Comparison of ENCODE assay signal across 13 cellular contexts in genomic region chr7:47954231-47954911, GRCh38. TPM values are rescaled to one million over a fixed set of nuclear protein-coding genes. Genes with fewer than 3 reads are reported as not detected.
DNase-seq lines count a peak whose midpoint lies in the region; ATAC-seq, FAIRE-seq and TF ChIP-seq lines count a peak whose summit lies in the region.
"Had no signal": no experiment of that assay in that cellular context is flagged by ENCODE, and none has a peak within 500 bp of the region (broad histone marks: within the 10 kb centered on the region; RNA-seq: fewer than 3 reads in every experiment).

No MANE protein-coding gene starts in this region.

- H3K4me1 ChIP-seq in astrocyte (ENCODE audit: insufficient read depth, low read length), result peaks cover 13% of the 10 kb centered on the region
- H3K4me1 ChIP-seq: prostate gland had no signal

- H3K9me3 ChIP-seq in astrocyte (ENCODE audit: insufficient read depth, low read depth, low read length), result no peaks in the 10 kb centered on the region
- H3K9me3 ChIP-seq: prostate gland, upper lobe of right lung had no signal

- H3K4me2 ChIP-seq in astrocyte (ENCODE audit: low read length), result peak overlapping the region; percentile 54

- ATAC-seq in GM19351 (IDR thresholded peaks at IDR 0.05; ENCODE audit: unreplicated experiment) (peak; percentile 53), HG02885 (IDR thresholded peaks at IDR 0.05; ENCODE audit: poor library complexity, unreplicated experiment) (peak; percentile 66), GM21360 (IDR thresholded peaks at IDR 0.05; ENCODE audit: unreplicated experiment) (no peak), HG03457 (IDR thresholded peaks at IDR 0.05; ENCODE audit: unreplicated experiment) (no peak)
- ATAC-seq: upper lobe of right lung had no signal

- H3K27me3 ChIP-seq in astrocyte (ENCODE audit: insufficient read depth, low read length), result no peaks in the 10 kb centered on the region
- H3K27me3 ChIP-seq: upper lobe of right lung had no signal

- FAIRE-seq in astrocyte (lab: Jason Lieb, UNC) (peak; percentile 47), RCC 7860 (lab: Jason Lieb, UNC) (no peak)
- FAIRE-seq: bronchial epithelial cell, islet of Langerhans had no signal

- H3K27ac Mint-ChIP-seq in astrocyte (ENCODE audit: unreplicated experiment), result peak overlapping the region; percentile 86

- H3K27ac ChIP-seq in astrocyte (ENCODE audit: low read depth, low read length), result peak overlapping the region; percentile 82
- H3K27ac ChIP-seq: prostate gland, upper lobe of right lung had no signal

- H3K4me3 ChIP-seq in astrocyte (ENCODE audit: insufficient read depth, low read depth, low read length), result peak overlapping the region; percentile 7
- H3K4me3 ChIP-seq: prostate gland, upper lobe of right lung had no signal

- DNase-seq in AG08395 (ENCODE audit: low spot score) (peak; percentile 47), astrocyte (ENCODE audit: low read depth) (peak; percentile 95), RCC 7860 (ENCODE audit: low spot score) (no peak)
- no peak for DNase-seq in stimulated activated naive CD4-positive, alpha-beta T cell (lab: John Stamatoyannopoulos, UW)
- DNase-seq: NCI-H1417, upper lobe of right lung had no signal

- H3K9ac ChIP-seq in astrocyte (ENCODE audit: low read length), result peak overlapping the region; percentile 64

- peaks cover 26% of the 10 kb centered on the region for H3K4me1 Mint-ChIP-seq in astrocyte (ENCODE audit: low read depth, unreplicated experiment)

- no peaks in the 10 kb centered on the region for H3K9me3 Mint-ChIP-seq in astrocyte (ENCODE audit: unreplicated experiment)

- H2AFZ ChIP-seq in astrocyte (ENCODE audit: low read depth, low read length), result no peak overlapping the region

- no peak for TF ChIP-seq CTCF in astrocyte (IDR thresholded peaks at IDR 0.05; ENCODE audit: insufficient read depth, low read depth, low read length)

- H4K20me1 ChIP-seq in astrocyte (ENCODE audit: insufficient read depth, low read length), result no peaks in the 10 kb centered on the region

- H3K36me3 ChIP-seq in astrocyte (ENCODE audit: insufficient read depth, low read length), result no peaks in the 10 kb centered on the region
- H3K36me3 ChIP-seq: prostate gland had no signal

- no peaks in the 10 kb centered on the region for H3K27me3 Mint-ChIP-seq in astrocyte (ENCODE audit: low read depth, unreplicated experiment)

- H3K4me3 Mint-ChIP-seq in astrocyte (ENCODE audit: unreplicated experiment), result peak overlapping the region; percentile 47

- H3K36me3 Mint-ChIP-seq in astrocyte (ENCODE audit: low read depth, unreplicated experiment), result peaks cover 8% of the 10 kb centered on the region

- H3K79me2 ChIP-seq in astrocyte (ENCODE audit: insufficient read depth, low read length), result peaks cover 4% of the 10 kb centered on the region

RNA-seq across cellular contexts. Expression of gene PKD1L1, which starts 6.1 kb away (rescaled TPM):
- 0.31 and 0.39 TPM in 2 replicates for total RNA-seq in astrocyte

RNA-seq across cellular contexts. Expression of gene HUS1, which starts 25.0 kb away (rescaled TPM):
- 31.0 and 34.4 TPM in 2 replicates for total RNA-seq in astrocyte

Comparison
In these comparisons a context has a peak if more than half of its experiments do, and no peak if none do; other contexts are left out.
1. DNase-seq: peak in AG08395 (single experiment) and astrocyte (single experiment); none in stimulated activated naive CD4-positive, alpha-beta T cell (0 of 6) and RCC 7860 (single experiment).
2. ATAC-seq: peak in GM19351 (single experiment) and HG02885 (single experiment); none in GM21360 (single experiment) and HG03457 (single experiment).